Comparison of ENCODE assay signal across 17 cellular contexts in the genomic region with DNA sequence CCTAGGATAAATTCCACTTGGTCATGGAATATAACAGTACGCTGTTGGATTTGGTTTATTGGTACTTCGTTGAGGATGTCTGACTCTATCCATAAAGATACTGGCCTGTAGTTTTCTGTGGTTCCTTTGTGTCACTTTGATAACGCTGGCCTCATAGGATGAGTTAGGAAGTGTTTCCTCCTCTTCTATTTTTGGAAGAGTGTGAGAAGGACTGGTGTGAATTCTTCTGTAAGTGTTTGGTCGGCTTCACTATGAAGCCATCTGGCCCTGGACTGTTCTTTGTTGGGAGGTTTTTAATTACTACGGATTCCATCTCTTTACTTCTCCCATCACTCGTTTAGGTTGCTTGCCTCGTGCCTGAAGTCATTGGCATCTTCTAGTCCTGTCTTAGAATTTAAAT.
"Had no signal": no experiment of that assay in that cellular context is flagged by ENCODE, and none has a peak within 500 bp of the region (broad histone marks: within the 10 kb centered on the region; RNA-seq: fewer than 3 reads in every experiment).

No MANE protein-coding gene starts in this region.

- H3K4me1 ChIP-seq: colonic mucosa, lower lobe of right lung, parathyroid adenoma, psoas muscle, sigmoid colon had no signal

- H3K9ac ChIP-seq: parathyroid adenoma had no signal

- ATAC-seq: lower lobe of right lung; psoas muscle; stimulated activated naive B cell treated with anti-CD40 and anti-IgM and Interleukin-4, amounts not matched to agents 10 μg/mL and 1 μg/mL and 100 μg/mL, for 72 hours; stimulated activated naive CD8-positive, alpha-beta T cell treated with anti-CD3 and anti-CD28 coated beads, Interleukin-15, amount 100 ng/mL, for 72 hours had no signal

- H3K27ac ChIP-seq: colonic mucosa, lower lobe of right lung, parathyroid adenoma, psoas muscle, sigmoid colon, skin epidermis, thoracic aorta, transverse colon had no signal

- H3K36me3 ChIP-seq: colonic mucosa, lower lobe of right lung, sigmoid colon, thoracic aorta, transverse colon had no signal

- H2AFZ ChIP-seq: parathyroid adenoma had no signal

- H3K9me3 ChIP-seq: colonic mucosa, lower lobe of right lung, psoas muscle, sigmoid colon, thoracic aorta, transverse colon had no signal

- H3K4me3 ChIP-seq: colonic mucosa, lower lobe of right lung, psoas muscle, sigmoid colon, skin epidermis, thoracic aorta, transverse colon had no signal

- DNase-seq: caudate nucleus; colonic mucosa; dermis blood vessel endothelial cell; foreskin melanocyte; nephron progenitor cell; psoas muscle; retina; sigmoid colon; stimulated activated CD4-positive, alpha-beta T cell treated with anti-CD3 and anti-CD28 coated beads, Interleukin-2, amount 100 ng/mL, for 24 hours; stimulated activated CD4-positive, alpha-beta T cell treated with anti-CD3 and anti-CD28 coated beads, Interleukin-4, amount 100 ng/mL, for 4 hours; stimulated activated naive B cell treated with anti-CD40 and anti-IgM and Interleukin-4, amounts not matched to agents 10 μg/mL and 1 μg/mL and 100 μg/mL, for 72 hours; stimulated activated naive CD8-positive, alpha-beta T cell treated with anti-CD3 and anti-CD28 coated beads, Interleukin-15, amount 100 ng/mL, for 72 hours; transverse colon had no signal

- H3K79me2 ChIP-seq: parathyroid adenoma had no signal

- H3K27me3 ChIP-seq: colonic mucosa, sigmoid colon, transverse colon had no signal
